Comparison of ENCODE assay signal across 1 cellular context in genomic region chr1:13728104-13728503, GRCh38.
TF ChIP-seq lines count a peak whose summit lies in the region.

No MANE protein-coding gene starts in this region.

TF ChIP-seq in GM23338, 12 proteins besides CTCF, POLR2A, EP300 and RAD21 (continued from another document):
- TF ChIP-seq ETS1 (IDR thresholded peaks at IDR 0.05) = no peak
- TF ChIP-seq JUNB (IDR thresholded peaks at IDR 0.05; ENCODE audit: unreplicated experiment) = no peak
- no peak for TF ChIP-seq REST (IDR thresholded peaks at IDR 0.05; ENCODE audit: unreplicated experiment)
- no peak for TF ChIP-seq ZNF114 (CRISPR knock-in tag; IDR thresholded peaks at IDR 0.05)
- no peak for TF ChIP-seq POLR2AphosphoS5 (IDR thresholded peaks at IDR 0.05; ENCODE audit: low read depth)
TF ChIP-seq in GM23338: peak in this region for 0.
